In genomic region chr2:149464396-149464795, GRCh38 we compare ENCODE assay signal across 35 cellular contexts.
"Had no signal": no experiment of that assay in that cellular context is flagged by ENCODE, and none has a peak within 500 bp of the region (broad histone marks: within the 10 kb centered on the region; RNA-seq: fewer than 3 reads in every experiment).

No MANE protein-coding gene starts in this region.

- H3K27ac Mint-ChIP-seq: activated CD4-positive, alpha-beta memory T cell treated with anti-CD3 and anti-CD28 coated beads for 36 hours; activated CD4-positive, alpha-beta T cell treated with anti-CD3 and anti-CD28 coated beads for 36 hours; activated CD4-positive, alpha-beta T cell treated with anti-CD3 and anti-CD28 coated beads, Interleukin-2, amount 10 ng/mL, durations not matched to agents 7 days and 5 days; activated CD8-positive, alpha-beta T cell treated with anti-CD3 and anti-CD28 coated beads for 36 hours; activated naive CD4-positive, alpha-beta T cell treated with anti-CD3 and anti-CD28 coated beads for 36 hours; activated naive CD4-positive, alpha-beta T cell treated with anti-CD3 and anti-CD28 coated beads, Interleukin-2, amount 50 U/mL, for 24 hours; activated naive CD8-positive, alpha-beta T cell; activated naive CD8-positive, alpha-beta T cell treated with anti-CD3 and anti-CD28 coated beads, Interleukin-2, amount 10 ng/mL, durations not matched to agents 7 days and 5 days; activated naive CD8-positive, alpha-beta T cell treated with anti-CD3 and anti-CD28 coated beads, Interleukin-2, amount 50 U/mL, for 24 hours; activated T-cell treated with anti-CD3 and anti-CD28 coated beads, Interleukin-2, amount 50 U/mL, for 72 hours; activated T-helper 1 cell treated with anti-CD3 and anti-CD28 coated beads, Interleukin-12 subunit alpha, Interleukin-12 subunit beta, Interleukin-2, Interleukin-4 antibody, amounts not matched to agents 30 ng/mL and 10 ng/mL and 1 ng/mL, durations not matched to agents 14 hours and 24 hours and 36 hours; activated T-helper 17 cell treated with anti-CD3 and anti-CD28 coated beads, Interleukin-2, amount 50 U/mL, for 72 hours; brain; T-helper 1 cell treated with Interleukin-12 subunit alpha and Interleukin-12 subunit beta and Interleukin-4 antibody, amounts not matched to agents 30 μg/mL and 1 μg/mL, for 36 hours; T-helper 2 cell treated with Interferon-gamma antibody and Interleukin-4, amounts not matched to agents 5 μg/mL and 100 μg/mL, for 36 hours; WTC11 had no signal

- H3K4me3 Mint-ChIP-seq: activated CD4-positive, alpha-beta memory T cell treated with anti-CD3 and anti-CD28 coated beads for 36 hours; activated CD4-positive, alpha-beta T cell treated with anti-CD3 and anti-CD28 coated beads for 36 hours; activated CD4-positive, alpha-beta T cell treated with anti-CD3 and anti-CD28 coated beads, Interleukin-2, amount 10 ng/mL, durations not matched to agents 7 days and 5 days; activated CD8-positive, alpha-beta T cell treated with anti-CD3 and anti-CD28 coated beads for 36 hours; activated naive CD4-positive, alpha-beta T cell treated with anti-CD3 and anti-CD28 coated beads for 36 hours; activated naive CD4-positive, alpha-beta T cell treated with anti-CD3 and anti-CD28 coated beads, Interleukin-2, amount 50 U/mL, for 24 hours; activated naive CD8-positive, alpha-beta T cell; activated naive CD8-positive, alpha-beta T cell treated with anti-CD3 and anti-CD28 coated beads, Interleukin-2, amount 10 ng/mL, durations not matched to agents 7 days and 5 days; activated naive CD8-positive, alpha-beta T cell treated with anti-CD3 and anti-CD28 coated beads, Interleukin-2, amount 50 U/mL, for 24 hours; activated T-cell treated with anti-CD3 and anti-CD28 coated beads, Interleukin-2, amount 50 U/mL, for 4 hours; activated T-cell treated with anti-CD3 and anti-CD28 coated beads, Interleukin-2, amount 50 U/mL, for 72 hours; activated T-helper 1 cell treated with anti-CD3 and anti-CD28 coated beads, Interleukin-12 subunit alpha, Interleukin-12 subunit beta, Interleukin-2, Interleukin-4 antibody, amounts not matched to agents 30 ng/mL and 10 ng/mL and 1 ng/mL, durations not matched to agents 14 hours and 24 hours and 36 hours; activated T-helper 17 cell treated with anti-CD3 and anti-CD28 coated beads, Interleukin-2, amount 50 U/mL, for 72 hours; brain; central memory CD8-positive, alpha-beta T cell; T-helper 1 cell treated with Interleukin-12 subunit alpha and Interleukin-12 subunit beta and Interleukin-4 antibody, amounts not matched to agents 30 μg/mL and 1 μg/mL, for 36 hours; T-helper 2 cell treated with Interferon-gamma antibody and Interleukin-4, amounts not matched to agents 5 μg/mL and 100 μg/mL, for 36 hours; WTC11 had no signal

- H3K36me3 Mint-ChIP-seq: activated CD4-positive, alpha-beta memory T cell treated with anti-CD3 and anti-CD28 coated beads for 36 hours; activated naive CD4-positive, alpha-beta T cell treated with anti-CD3 and anti-CD28 coated beads, Interleukin-2, amount 50 U/mL, for 24 hours; activated naive CD8-positive, alpha-beta T cell; activated naive CD8-positive, alpha-beta T cell treated with anti-CD3 and anti-CD28 coated beads, Interleukin-2, amount 10 ng/mL, durations not matched to agents 7 days and 5 days had no signal

- H3K27ac ChIP-seq: ascending aorta, cardiac muscle cell, WERI-Rb-1 had no signal

- H3K4me1 ChIP-seq: ascending aorta had no signal

- H3K9me3 Mint-ChIP-seq: activated CD4-positive, alpha-beta T cell treated with anti-CD3 and anti-CD28 coated beads, Interleukin-2, amount 10 ng/mL, durations not matched to agents 7 days and 5 days had no signal

- H3K4me1 Mint-ChIP-seq: activated CD4-positive, alpha-beta T cell treated with anti-CD3 and anti-CD28 coated beads, Interleukin-2, amount 10 ng/mL, durations not matched to agents 7 days and 5 days; activated naive CD4-positive, alpha-beta T cell treated with anti-CD3 and anti-CD28 coated beads, Interleukin-2, amount 50 U/mL, for 24 hours; activated naive CD8-positive, alpha-beta T cell treated with anti-CD3 and anti-CD28 coated beads, Interleukin-2, amount 10 ng/mL, durations not matched to agents 7 days and 5 days; activated naive CD8-positive, alpha-beta T cell treated with anti-CD3 and anti-CD28 coated beads, Interleukin-2, amount 50 U/mL, for 24 hours; activated T-helper 17 cell treated with anti-CD3 and anti-CD28 coated beads, Interleukin-2, amount 50 U/mL, for 72 hours; central memory CD8-positive, alpha-beta T cell; WTC11 had no signal

- ATAC-seq: activated CD4-positive, CD25-positive, alpha-beta regulatory T cell treated with anti-CD3 and anti-CD28 coated beads, Interleukin-2, amount 50 U/mL, for 24 hours; activated CD8-positive, alpha-beta T cell treated with anti-CD3 and anti-CD28 coated beads for 36 hours; activated naive CD8-positive, alpha-beta T cell treated with anti-CD3 and anti-CD28 coated beads, Interleukin-2, amount 50 U/mL, for 24 hours; activated T-cell treated with anti-CD3 and anti-CD28 coated beads, Interleukin-2, amount 50 U/mL, for 4 hours; WTC11 had no signal

- H3K27me3 Mint-ChIP-seq: activated CD4-positive, alpha-beta T cell treated with anti-CD3 and anti-CD28 coated beads for 36 hours; activated CD8-positive, alpha-beta T cell treated with anti-CD3 and anti-CD28 coated beads for 36 hours; activated naive CD4-positive, alpha-beta T cell treated with anti-CD3 and anti-CD28 coated beads, Interleukin-2, amount 50 U/mL, for 24 hours; activated naive CD8-positive, alpha-beta T cell treated with anti-CD3 and anti-CD28 coated beads, Interleukin-2, amount 10 ng/mL, durations not matched to agents 7 days and 5 days; brain; central memory CD8-positive, alpha-beta T cell had no signal

- H3K36me3 ChIP-seq: ascending aorta, cardiac muscle cell, WERI-Rb-1 had no signal

- H3K4me3 ChIP-seq: ascending aorta, cardiac muscle cell had no signal

- H3K27me3 ChIP-seq: ascending aorta, cardiac muscle cell had no signal

- DNase-seq: activated CD4-positive, alpha-beta T cell treated with anti-CD3 and anti-CD28 coated beads for 1 hour; activated CD4-positive, alpha-beta T cell treated with anti-CD3 and anti-CD28 coated beads, Interleukin-2, amount 10 ng/mL, durations not matched to agents 7 days and 5 days; activated CD4-positive, CD25-positive, alpha-beta regulatory T cell; activated CD8-positive, alpha-beta memory T cell treated with anti-CD3 and anti-CD28 coated beads, Interleukin-2, amount 50 U/mL, for 4 hours; activated CD8-positive, alpha-beta T cell treated with anti-CD3 and anti-CD28 coated beads for 36 hours; activated effector memory CD4-positive, alpha-beta T cell treated with anti-CD3 and anti-CD28 coated beads, Interleukin-2, amount 50 U/mL, for 16 hours; activated gamma-delta T cell treated with Interleukin-2 at 50 U/mL for 16 hours; activated naive CD4-positive, alpha-beta T cell; activated naive CD4-positive, alpha-beta T cell treated with anti-CD3 and anti-CD28 coated beads for 36 hours; activated naive CD8-positive, alpha-beta T cell treated with anti-CD3 and anti-CD28 coated beads, Interleukin-2, amount 10 ng/mL, durations not matched to agents 7 days and 5 days; activated naive CD8-positive, alpha-beta T cell treated with anti-CD3 and anti-CD28 coated beads, Interleukin-2, amount 50 U/mL, for 24 hours; activated T-cell treated with anti-CD3 and anti-CD28 coated beads for 4 hours; activated T-cell treated with anti-CD3 and anti-CD28 coated beads, Interleukin-2, amount 50 U/mL, for 1 hour; activated T-cell treated with anti-CD3 and anti-CD28 coated beads, Interleukin-2, amount 50 U/mL, for 4 hours; amygdala; anterior cingulate cortex; caudate nucleus; cerebellar nuclear complex; T-helper 9 cell; WERI-Rb-1 had no signal

- H3K9me3 ChIP-seq: ascending aorta had no signal
